9 cellular contexts compared by ENCODE assay signal in the genomic region with DNA sequence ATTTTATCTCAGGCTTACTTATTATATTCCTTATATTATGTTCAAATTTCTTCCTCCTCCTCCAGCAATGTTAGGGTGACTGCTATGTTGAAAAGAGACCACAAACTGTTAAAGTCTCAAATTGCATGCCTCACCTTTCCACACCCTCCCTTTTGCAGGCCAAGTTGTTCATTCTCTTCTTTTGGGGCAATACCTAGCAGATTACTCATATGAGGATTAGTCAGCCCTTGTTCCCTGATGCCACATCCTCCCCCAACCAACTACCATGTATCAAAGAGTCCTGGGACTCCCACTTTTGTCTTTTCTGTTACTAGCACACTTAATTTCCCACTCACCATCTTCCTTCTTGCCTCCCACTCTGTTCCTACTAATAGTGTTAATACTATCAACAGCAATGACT.
DNase-seq lines count a peak whose midpoint lies in the region; ATAC-seq and TF ChIP-seq lines count a peak whose summit lies in the region.
"Had no signal": no experiment of that assay in that cellular context is flagged by ENCODE, and none has a peak within 500 bp of the region (broad histone marks: within the 10 kb centered on the region; RNA-seq: fewer than 3 reads in every experiment).

No MANE protein-coding gene starts in this region.

- peak overlapping the region; percentile 3 for H3K27ac Mint-ChIP-seq in activated CD4-positive, alpha-beta T cell treated with anti-CD3 and anti-CD28 coated beads, Interleukin-2, amount 10 ng/mL, durations not matched to agents 24 days and 14 days

- H3K4me3 Mint-ChIP-seq in activated CD4-positive, alpha-beta T cell treated with anti-CD3 and anti-CD28 coated beads, Interleukin-2, amount 10 ng/mL, durations not matched to agents 24 days and 14 days = no peak overlapping the region

- intact Hi-C loops in activated CD4-positive, alpha-beta T cell treated with anti-CD3 and anti-CD28 coated beads, Interleukin-2, amount 10 ng/mL, durations not matched to agents 24 days and 14 days (cut with micrococcal nuclease) = no loop called here

- H3K27me3 Mint-ChIP-seq in activated CD4-positive, alpha-beta T cell treated with anti-CD3 and anti-CD28 coated beads, Interleukin-2, amount 10 ng/mL, durations not matched to agents 24 days and 14 days = no peaks in the 10 kb centered on the region

- DNase-seq in activated CD4-positive, alpha-beta T cell treated with anti-CD3 and anti-CD28 coated beads, Interleukin-2, amount 10 ng/mL, durations not matched to agents 24 days and 14 days = peak; percentile 58
- no peak for DNase-seq in activated CD4-positive, alpha-beta T cell treated with anti-CD3 and anti-CD28 coated beads, Interleukin-2, amount 50 U/mL, for 48 hours
- DNase-seq in astrocyte of the cerebellum (ENCODE audit: low read depth) (peak; percentile 48), C1 segment of cervical spinal cord (lab: John Stamatoyannopoulos, UW) (no peak)
- no peak for DNase-seq in activated effector memory CD4-positive, alpha-beta T cell treated with Interleukin-2 at 50 U/mL for 16 hours

- peaks cover 4% of the 10 kb centered on the region for H3K36me3 Mint-ChIP-seq in activated CD4-positive, alpha-beta T cell treated with anti-CD3 and anti-CD28 coated beads, Interleukin-2, amount 10 ng/mL, durations not matched to agents 24 days and 14 days (ENCODE audit: low read depth)

- H3K9me3 ChIP-seq in skeletal muscle satellite cell (replicated peaks; ENCODE audit: low read length) = no peaks in the 10 kb centered on the region

- in situ Hi-C loops in astrocyte of the cerebellum (cut with HindIII; ENCODE audit: low sequenced_read_pairs) = loop anchor here (5.0 kb wide), 1 partner anchor 74 kb away; no protein-coding TSS in a partner anchor

- ATAC-seq in HG03558 (IDR thresholded peaks at IDR 0.05; ENCODE audit: extremely low read depth, unreplicated experiment) = peak; percentile 37
- ATAC-seq in GM21737 (IDR thresholded peaks at IDR 0.05; ENCODE audit: unreplicated experiment) = no peak

- H3K27me3 ChIP-seq in skeletal muscle satellite cell (ENCODE audit: control insufficient read depth, insufficient read depth, low read length) = no peaks in the 10 kb centered on the region

- TF ChIP-seq CTCF in astrocyte of the cerebellum (IDR thresholded peaks at IDR 0.05; ENCODE audit: low read depth, low read length, missing control alignments) = no peak

- peak overlapping the region; percentile 34 for H3K4me2 ChIP-seq in skeletal muscle satellite cell (ENCODE audit: low read length)
- H3K4me2 ChIP-seq: KMS-11 had no signal

- H3K9me3 Mint-ChIP-seq in activated CD4-positive, alpha-beta T cell treated with anti-CD3 and anti-CD28 coated beads, Interleukin-2, amount 10 ng/mL, durations not matched to agents 24 days and 14 days = peaks cover 9% of the 10 kb centered on the region

- peaks cover 22% of the 10 kb centered on the region for H3K4me1 Mint-ChIP-seq in activated CD4-positive, alpha-beta T cell treated with anti-CD3 and anti-CD28 coated beads, Interleukin-2, amount 10 ng/mL, durations not matched to agents 24 days and 14 days

- peak overlapping the region; percentile 43 for H3K9ac ChIP-seq in skeletal muscle satellite cell (ENCODE audit: low read depth, low read length)
- H3K9ac ChIP-seq: KMS-11 had no signal

- H3K36me3 ChIP-seq in skeletal muscle satellite cell (ENCODE audit: insufficient read depth, low read length) = no peaks in the 10 kb centered on the region

- H3K4me1 ChIP-seq in skeletal muscle satellite cell (ENCODE audit: control insufficient read depth, insufficient read depth, low read length) = peaks cover 66% of the 10 kb centered on the region

- no peak overlapping the region for H3K4me3 ChIP-seq in astrocyte of the cerebellum (ENCODE audit: low read depth, low read length)
- no peak overlapping the region for H3K4me3 ChIP-seq in skeletal muscle satellite cell (ENCODE audit: low read length)

Comparison
In these comparisons a context has a peak if more than half of its experiments do, and no peak if none do; other contexts are left out.
1. DNase-seq: peak in activated CD4-positive, alpha-beta T cell treated with anti-CD3 and anti-CD28 coated beads, Interleukin-2, amount 10 ng/mL, durations not matched to agents 24 days and 14 days (single experiment) and astrocyte of the cerebellum (single experiment); none in activated CD4-positive, alpha-beta T cell treated with anti-CD3 and anti-CD28 coated beads, Interleukin-2, amount 50 U/mL, for 48 hours (0 of 2), C1 segment of cervical spinal cord (0 of 14) and activated effector memory CD4-positive, alpha-beta T cell treated with Interleukin-2 at 50 U/mL for 16 hours (single experiment).